In genomic region chr12:122878780-122879612, GRCh38 we compare ENCODE assay signal across 17 cellular contexts. TPM values are rescaled to one million over a fixed set of nuclear protein-coding genes. Genes with fewer than 3 reads are reported as not detected.
A peak's percentile ranks its signal among the peaks of the same experiment; 100 is the strongest.
DNase-seq lines count a peak whose midpoint lies in the region; ATAC-seq, FAIRE-seq and TF ChIP-seq lines count a peak whose summit lies in the region.
"Had no signal": no experiment of that assay in that cellular context is flagged by ENCODE, and none has a peak within 500 bp of the region (broad histone marks: within the 10 kb centered on the region; RNA-seq: fewer than 3 reads in every experiment).

No MANE protein-coding gene starts in this region.

- POLR2A ChIA-PET in HepG2 (lab: Yijun Ruan, JAX), result interaction anchor here (1.1 kb wide), 2 partner anchors 17 to 18 kb away, joined by 3 read pairs; partner anchors contain the start of gene VPS37B
- POLR2A ChIA-PET in PC-9 (lab: Charles Lee; ENCODE audit: unreplicated experiment), result no interaction called here

- H3K4me3 Mint-ChIP-seq in chondrocyte (ENCODE audit: unreplicated experiment) (no peak overlapping the region), nephron (no peak overlapping the region)
- H3K4me3 Mint-ChIP-seq: activated CD4-positive, alpha-beta T cell treated with anti-CD3 and anti-CD28 coated beads for 36 hours had no signal

- CTCF ChIA-PET in HepG2 (lab: Yijun Ruan, JAX; ENCODE audit: low intra/inter-chr PET ratio, low total read pairs) (no interaction called here), PC-9 (lab: Charles Lee) (interaction anchor here (0.6 kb wide), 1 partner anchor 86 kb away, joined by 6 read pairs; no protein-coding TSS in a partner anchor)

- H3K4me3 ChIP-seq in right lobe of liver (no peak overlapping the region), HepG2 (replicated peaks in 1 of 3; ENCODE audit: insufficient read depth in 1 of 3, low read depth in 2 of 3, low read length in 3 of 3) (no peak overlapping the region), PC-9 (no peak overlapping the region)
- H3K4me3 ChIP-seq: body of pancreas, transverse colon had no signal

- H3K27ac ChIP-seq in right lobe of liver, result no peak overlapping the region
- H3K27ac ChIP-seq in HepG2 (ENCODE audit: extremely low read length, insufficient read depth, low read length), result no peak overlapping the region
- no peak overlapping the region for H3K27ac ChIP-seq in PC-9

- TF ChIP-seq POLR2A in right lobe of liver (IDR thresholded peaks at IDR 0.05) (no peak), HepG2 (IDR thresholded peaks at IDR 0.05; ENCODE audit: insufficient read depth in 1 of 2, low read depth in 2 of 2, low read length in 2 of 2) (no peak)

- H3K9ac ChIP-seq in HepG2 (ENCODE audit: insufficient read depth, low read depth, low read length), result no peak overlapping the region

- H3F3A ChIP-seq in PC-9 (ENCODE audit: insufficient read depth, low read depth), result peaks cover 20% of the 10 kb centered on the region; the same call in 1 of the 2 replicates

- H3K36me3 Mint-ChIP-seq in chondrocyte (ENCODE audit: low read depth), result no peaks in the 10 kb centered on the region
- H3K36me3 Mint-ChIP-seq in nephron (ENCODE audit: low read depth), result no peaks in the 10 kb centered on the region

- DNase-seq in right lobe of liver (no peak), HepG2 (ENCODE audit: low spot score) (no peak), chondrocyte (ENCODE audit: low spot score) (no peak), T-helper 9 cell (no peak), SHP77 treated with DMSO at 0.1 percent for 48 hours (lab: John Stamatoyannopoulos, UW) (no peak), PC-9 (no peak)
- DNase-seq: activated CD4-positive, alpha-beta T cell treated with anti-CD3 and anti-CD28 coated beads for 36 hours; body of pancreas; DND-41; glutamatergic neuron; kidney glomerular epithelial cell; NCI-H1092; nucleus accumbens; transverse colon had no signal

- no peaks in the 10 kb centered on the region for H3K27me3 ChIP-seq in right lobe of liver
- H3K27me3 ChIP-seq in HepG2 (ENCODE audit: control insufficient read depth in 1 of 2, insufficient read depth in 2 of 2, low read length in 2 of 2), result no peaks in the 10 kb centered on the region
- no peaks in the 10 kb centered on the region for H3K27me3 ChIP-seq in PC-9 (ENCODE audit: insufficient read depth, low read depth)
- H3K27me3 ChIP-seq: body of pancreas, transverse colon had no signal

- BruUV-seq in HepG2 (replicated peaks; lab: Mats Ljungman, UMichigan) (no TSS peak), PC-9 (replicated peaks; lab: Mats Ljungman, UMichigan) (no TSS peak)

- H3K79me2 ChIP-seq in HepG2 (ENCODE audit: insufficient read depth, low read length) (peaks cover 54% of the 10 kb centered on the region), PC-9 (ENCODE audit: low read depth) (peaks cover 100% of the 10 kb centered on the region)

- no peak for TF ChIP-seq RAD21 in HepG2 (CRISPR knock-in tag; IDR thresholded peaks at IDR 0.05)

- no peak for TF ChIP-seq CTCF in right lobe of liver (IDR thresholded peaks at IDR 0.05)
- no peak for TF ChIP-seq CTCF in HepG2 (CRISPR knock-in tag; IDR thresholded peaks at IDR 0.05)
- TF ChIP-seq CTCF in chondrocyte (IDR thresholded peaks at IDR 0.05), result no peak
- TF ChIP-seq CTCF in nephron (IDR thresholded peaks at IDR 0.05; ENCODE audit: unreplicated experiment in 3 of 3), result no peak
- TF ChIP-seq CTCF in PC-9 (conservative IDR thresholded peaks at IDR 0.05), result no peak

- ATAC-seq in right lobe of liver (peak in 3 of 4 donors; percentile 10 to 20 (median 20)), HepG2 (no peak), HG02759 (IDR thresholded peaks at IDR 0.05; ENCODE audit: unreplicated experiment) (no peak)
- ATAC-seq: activated CD4-positive, alpha-beta T cell treated with anti-CD3 and anti-CD28 coated beads for 36 hours; body of pancreas had no signal

- peak overlapping the region; percentile 80 for H3K27ac Mint-ChIP-seq in chondrocyte (ENCODE audit: unreplicated experiment)
- peak overlapping the region; percentile 30 to 79 (median 77) for H3K27ac Mint-ChIP-seq in nephron

- H3K9me3 ChIP-seq in right lobe of liver (no peaks in the 10 kb centered on the region), HepG2 (ENCODE audit: low read length) (no peaks in the 10 kb centered on the region), PC-9 (ENCODE audit: insufficient read depth, low read depth) (no peaks in the 10 kb centered on the region)
- H3K9me3 ChIP-seq: body of pancreas, transverse colon had no signal

- H2AFZ ChIP-seq in HepG2 (ENCODE audit: low read length) (no peak overlapping the region), PC-9 (no peak overlapping the region)

- no peaks in the 10 kb centered on the region for H4K20me1 ChIP-seq in HepG2 (ENCODE audit: insufficient read depth, low read length)
- peaks cover 75% of the 10 kb centered on the region for H4K20me1 ChIP-seq in PC-9 (ENCODE audit: insufficient read depth)

- no peaks in the 10 kb centered on the region for H3K36me3 ChIP-seq in right lobe of liver
- no peaks in the 10 kb centered on the region for H3K36me3 ChIP-seq in HepG2 (replicated peaks in 1 of 2; ENCODE audit: control insufficient read depth in 1 of 2, insufficient read depth in 2 of 2, low read length in 2 of 2)
- peaks cover 12% of the 10 kb centered on the region; the same call in 1 of the 2 replicates for H3K36me3 ChIP-seq in PC-9 (ENCODE audit: low read depth)
- H3K36me3 ChIP-seq: transverse colon had no signal

- intact Hi-C loops in right lobe of liver (cut with DNase I), result no loop called here
- intact Hi-C loops in HepG2 (cut with micrococcal nuclease; ENCODE audit: unreplicated experiment), result no loop called here
- intact Hi-C loops in PC-9 (cut with micrococcal nuclease; ENCODE audit: unreplicated experiment), result no loop called here

- TF ChIP-seq EP300 in HepG2 (IDR thresholded peaks at IDR 0.05; ENCODE audit: low read depth in 2 of 2, low read length in 2 of 2) (no peak), HepG2 (CRISPR knock-in tag; IDR thresholded peaks at IDR 0.05; ENCODE audit: borderline replicate concordance) (no peak)

- WGBS in right lobe of liver (ENCODE audit: insufficient coverage, low coverage, low lambda C conversion rate, missing lambda C conversion rate), result 87% methylated on average over 10 of the region's 17 CpGs
- WGBS in HepG2 (ENCODE audit: low lambda C conversion rate), result 69% methylated on average over 17 of the region's 17 CpGs

- H3K4me1 ChIP-seq in right lobe of liver (peaks cover 0 to 6% (median 2%) of the 10 kb centered on the region in 4 donors), HepG2 (ENCODE audit: insufficient read depth, low read length) (peaks cover 43% of the 10 kb centered on the region), PC-9 (replicated peaks; ENCODE audit: insufficient read depth) (0 out of 2 replicates have a peak, but pooled peaks cover 2% of the 10 kb centered on the region)

- FAIRE-seq in HepG2 (lab: Jason Lieb, UNC), result no peak
- FAIRE-seq: endometrium had no signal

- no peaks in the 10 kb centered on the region for H3K9me3 Mint-ChIP-seq in chondrocyte (ENCODE audit: low read depth)
- H3K9me3 Mint-ChIP-seq in nephron, result no peaks in the 10 kb centered on the region

- H3K4me1 Mint-ChIP-seq in chondrocyte (ENCODE audit: low read depth), result peaks cover 59% of the 10 kb centered on the region
- peaks cover 86% of the 10 kb centered on the region for H3K4me1 Mint-ChIP-seq in nephron

- H3K9me2 ChIP-seq in PC-9 (ENCODE audit: insufficient read depth), result no peaks in the 10 kb centered on the region

- H3K4me2 ChIP-seq in HepG2 (ENCODE audit: low read depth, low read length), result no peak overlapping the region
- no peak overlapping the region for H3K4me2 ChIP-seq in PC-9

- in situ Hi-C loops in HepG2 (cut with HindIII; ENCODE audit: extremely low pct_ligation_motif_present, low pct_unique_long_range_greater_than_20kb), result no loop called here

- H3K27me3 Mint-ChIP-seq in chondrocyte (ENCODE audit: low read depth) (no peaks in the 10 kb centered on the region), nephron (ENCODE audit: low read depth) (no peaks in the 10 kb centered on the region)

RNA-seq across cellular contexts. Expression of gene VPS37B, which starts 16.9 kb away (rescaled TPM):
- total RNA-seq in right lobe of liver (1 to 10 TPM; 5.2 to 6.7 (median 6.0) TPM), HepG2 (2016; rRNA removed; fragmentation: Illumina TruSeq; extraction: Trizol) (5.3 TPM in 2 replicates), chondrocyte (17.4 to 25.3 TPM (median 24.4 TPM) in 3 replicates), PC-9 (2021) (51.4 and 53.5 TPM in 2 replicates)
- 1.5 and 1.6 TPM in 2 replicates for total RNA-seq in HepG2 (2016; cell fraction: cytosol; rRNA removed; fragmentation: Illumina TruSeq; extraction: Trizol; ENCODE audit: low read depth)
- total RNA-seq in HepG2 (2016; cell fraction: insoluble cytoplasmic fraction; rRNA removed; fragmentation: Illumina TruSeq; extraction: Trizol), result 4.0 and 5.3 TPM in 2 replicates
- total RNA-seq in HepG2 (2016; cell fraction: membrane; rRNA removed; fragmentation: Illumina TruSeq; extraction: Trizol), result 5.1 and 5.2 TPM in 2 replicates
- 3.6 and 4.5 TPM in 2 replicates for total RNA-seq in HepG2 (2016; cell fraction: nucleus; rRNA removed; fragmentation: Illumina TruSeq; extraction: Trizol)
- polyA plus RNA-seq in HepG2 (2011; rRNA removed), result 4.6 and 4.8 TPM in 2 replicates
- polyA plus RNA-seq in HepG2 (2011; cell fraction: cytosol; rRNA removed), result 7.4 and 7.7 TPM in 2 replicates
- 7.8 and 10.1 TPM in 2 replicates for polyA plus RNA-seq in HepG2 (2011; cell fraction: nucleus; rRNA removed)
- polyA plus RNA-seq in HepG2 (2012), result 4.7 and 5.8 TPM in 2 replicates
- polyA plus RNA-seq in HepG2 (2016; cell fraction: cytosol; fragmentation: Illumina TruSeq; extraction: Trizol; ENCODE audit: low read depth), result 1.9 and 2.0 TPM in 2 replicates
- 6.9 and 8.5 TPM in 2 replicates for polyA plus RNA-seq in HepG2 (2016; cell fraction: insoluble cytoplasmic fraction; fragmentation: Illumina TruSeq; extraction: Trizol; ENCODE audit: low read depth)
- polyA plus RNA-seq in HepG2 (2016; cell fraction: membrane; fragmentation: Illumina TruSeq; extraction: Trizol; ENCODE audit: low read depth), result 4.4 and 4.6 TPM in 2 replicates
- polyA plus RNA-seq in HepG2 (2016; cell fraction: nucleus; fragmentation: Illumina TruSeq; extraction: Trizol; ENCODE audit: insufficient read depth, low read depth), result 8.1 and 10.3 TPM in 2 replicates
- 7.0 and 9.7 TPM in 2 replicates for polyA minus RNA-seq in HepG2 (2011; rRNA and poly(A)+ RNA removed; ENCODE audit: low replicate concordance)
- 6.2 and 6.3 TPM in 2 replicates for polyA minus RNA-seq in HepG2 (2011; cell fraction: cytosol; rRNA and poly(A)+ RNA removed)
- 8.0 and 8.7 TPM in 2 replicates for polyA minus RNA-seq in HepG2 (2011; cell fraction: nucleus; rRNA and poly(A)+ RNA removed)

RNA-seq across cellular contexts. Expression of gene HIP1R, which starts 43.7 kb away (rescaled TPM):
- total RNA-seq in right lobe of liver (10 to 100 TPM; 23.6 to 37.2 (median 27.8) TPM), HepG2 (2016; rRNA removed; fragmentation: Illumina TruSeq; extraction: Trizol) (8.2 and 18.4 TPM in 2 replicates), chondrocyte (13.8 to 14.1 TPM (median 13.8 TPM) in 3 replicates), PC-9 (2021) (33.1 and 47.4 TPM in 2 replicates)
- 2.2 and 2.5 TPM in 2 replicates for total RNA-seq in HepG2 (2016; cell fraction: cytosol; rRNA removed; fragmentation: Illumina TruSeq; extraction: Trizol; ENCODE audit: low read depth)
- 6.5 and 17.6 TPM in 2 replicates for total RNA-seq in HepG2 (2016; cell fraction: insoluble cytoplasmic fraction; rRNA removed; fragmentation: Illumina TruSeq; extraction: Trizol)
- total RNA-seq in HepG2 (2016; cell fraction: membrane; rRNA removed; fragmentation: Illumina TruSeq; extraction: Trizol), result 4.3 and 5.1 TPM in 2 replicates
- total RNA-seq in HepG2 (2016; cell fraction: nucleus; rRNA removed; fragmentation: Illumina TruSeq; extraction: Trizol), result 19.5 and 20.1 TPM in 2 replicates
- 25.5 and 36.0 TPM in 2 replicates for polyA plus RNA-seq in HepG2 (2011; rRNA removed)
- polyA plus RNA-seq in HepG2 (2011; cell fraction: cytosol; rRNA removed), result 5.2 and 9.3 TPM in 2 replicates
- 174 and 222 TPM in 2 replicates for polyA plus RNA-seq in HepG2 (2011; cell fraction: nucleus; rRNA removed)
- polyA plus RNA-seq in HepG2 (2012), result 10.1 and 13.1 TPM in 2 replicates
- 0.78 and 1.1 TPM in 2 replicates for polyA plus RNA-seq in HepG2 (2016; cell fraction: cytosol; fragmentation: Illumina TruSeq; extraction: Trizol; ENCODE audit: low read depth)
- 6.1 and 6.5 TPM in 2 replicates for polyA plus RNA-seq in HepG2 (2016; cell fraction: insoluble cytoplasmic fraction; fragmentation: Illumina TruSeq; extraction: Trizol; ENCODE audit: low read depth)
- 2.0 and 2.2 TPM in 2 replicates for polyA plus RNA-seq in HepG2 (2016; cell fraction: membrane; fragmentation: Illumina TruSeq; extraction: Trizol; ENCODE audit: low read depth)
- 42.8 and 47.4 TPM in 2 replicates for polyA plus RNA-seq in HepG2 (2016; cell fraction: nucleus; fragmentation: Illumina TruSeq; extraction: Trizol; ENCODE audit: insufficient read depth, low read depth)
- polyA minus RNA-seq in HepG2 (2011; rRNA and poly(A)+ RNA removed; ENCODE audit: low replicate concordance), result 51.3 and 57.2 TPM in 2 replicates
- 5.3 and 6.5 TPM in 2 replicates for polyA minus RNA-seq in HepG2 (2011; cell fraction: cytosol; rRNA and poly(A)+ RNA removed)
- polyA minus RNA-seq in HepG2 (2011; cell fraction: nucleus; rRNA and poly(A)+ RNA removed), result 28.3 and 30.6 TPM in 2 replicates

Comparison
In these comparisons a context has a peak if more than half of its experiments do, and no peak if none do; other contexts are left out.
1. ATAC-seq: peak in right lobe of liver (3 of 4); none in HepG2 (single experiment) and HG02759 (single experiment).